In genomic region chr11:38824573-38824972, GRCh38 we compare ENCODE assay signal across 1 cellular context.
TF ChIP-seq lines count a peak whose summit lies in the region.

No MANE protein-coding gene starts in this region.

TF ChIP-seq in HCT116, 20 proteins besides CTCF, POLR2A, EP300 and RAD21:
- TF ChIP-seq ZNF274 (IDR thresholded peaks at IDR 0.05; ENCODE audit: low read depth, low read length) (no peak), EZH2phosphoT487 (IDR thresholded peaks at IDR 0.05; ENCODE audit: borderline replicate concordance) (no peak), CEBPB (IDR thresholded peaks at IDR 0.05; ENCODE audit: low read depth) (no peak), POLR2AphosphoS5 (IDR thresholded peaks at IDR 0.05; ENCODE audit: low read depth, low read length) (no peak), TCF7L2 (IDR thresholded peaks at IDR 0.05; ENCODE audit: borderline replicate concordance, extremely low read depth, insufficient read depth, insufficient read length) (no peak), JUND (IDR thresholded peaks at IDR 0.05) (no peak), ATF3 (IDR thresholded peaks at IDR 0.05) (no peak), CBX3 (IDR thresholded peaks at IDR 0.05; ENCODE audit: low read depth) (no peak), EZH2 (IDR thresholded peaks at IDR 0.05) (no peak), REST (IDR thresholded peaks at IDR 0.05; ENCODE audit: low read depth) (no peak), SIN3A (IDR thresholded peaks at IDR 0.05; ENCODE audit: low read depth) (no peak), MAX (IDR thresholded peaks at IDR 0.05) (no peak), EGR1 (IDR thresholded peaks at IDR 0.05; ENCODE audit: low read depth) (no peak)
